ENCODE assay signal across 32 cellular contexts in the genomic region with DNA sequence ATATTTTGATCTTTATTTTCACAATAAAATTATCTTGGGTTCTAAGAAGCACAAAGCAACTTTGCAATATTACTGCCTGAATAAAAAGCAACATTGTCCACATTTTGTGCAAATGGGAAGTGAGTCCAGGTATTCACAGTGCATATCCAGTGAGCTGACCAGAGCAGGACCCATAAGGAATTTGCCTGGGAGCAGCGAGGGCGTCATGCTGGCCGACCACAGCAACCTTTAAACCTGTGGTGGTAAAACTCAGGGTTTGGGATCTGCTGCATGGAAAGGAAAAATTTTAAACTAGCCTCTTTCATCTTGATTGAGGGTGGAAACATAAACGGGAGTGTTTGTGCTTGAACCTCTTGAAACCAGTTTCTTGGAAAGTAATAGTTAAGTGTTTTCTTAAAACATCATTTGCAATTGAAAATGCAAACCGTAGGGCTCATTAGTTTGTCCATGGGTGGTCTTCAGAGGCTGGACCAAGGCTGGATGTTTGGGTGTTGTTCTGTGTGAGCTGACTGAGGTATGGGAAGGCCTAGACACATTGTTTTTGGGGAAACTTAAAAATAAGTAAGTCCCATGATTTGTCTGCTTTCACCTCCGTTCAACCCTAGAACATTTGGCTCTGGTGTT.
"Had no signal": no experiment of that assay in that cellular context is flagged by ENCODE, and none has a peak within 500 bp of the region (broad histone marks: within the 10 kb centered on the region; RNA-seq: fewer than 3 reads in every experiment).

No MANE protein-coding gene starts in this region.

- ATAC-seq: activated CD4-positive, CD25-positive, alpha-beta regulatory T cell treated with anti-CD3 and anti-CD28 coated beads, Interleukin-2, amount 50 U/mL, for 24 hours; body of pancreas; gastroesophageal sphincter; left cardiac atrium; left ventricle myocardium superior; psoas muscle had no signal

- H3K36me3 ChIP-seq: adrenal gland, gastroesophageal sphincter, pancreas, upper lobe of left lung, vagina had no signal

- H3K4me3 Mint-ChIP-seq: activated naive CD8-positive, alpha-beta T cell treated with anti-CD3 and anti-CD28 coated beads for 36 hours; naive thymus-derived CD4-positive, alpha-beta T cell; stimulated activated memory B cell treated with anti-CD40 and anti-IgM and Interleukin-4, amounts not matched to agents 10 μg/mL and 1 μg/mL and 100 μg/mL, for 72 hours; stimulated activated naive CD8-positive, alpha-beta T cell treated with anti-CD3 and anti-CD28 coated beads, Interleukin-15, amount 100 ng/mL, for 72 hours had no signal

- H3K9me3 ChIP-seq: adrenal gland, body of pancreas, gastroesophageal sphincter, pancreas, psoas muscle, upper lobe of left lung, vagina had no signal

- H3K4me1 ChIP-seq: adrenal gland, body of pancreas, gastroesophageal sphincter, pancreas, psoas muscle, upper lobe of left lung had no signal

- H3K27ac Mint-ChIP-seq: activated naive CD8-positive, alpha-beta T cell treated with anti-CD3 and anti-CD28 coated beads for 36 hours; stimulated activated memory B cell treated with anti-CD40 and anti-IgM and Interleukin-4, amounts not matched to agents 10 μg/mL and 1 μg/mL and 100 μg/mL, for 72 hours; stimulated activated naive CD8-positive, alpha-beta T cell treated with anti-CD3 and anti-CD28 coated beads, Interleukin-15, amount 100 ng/mL, for 72 hours had no signal

- H3K4me2 ChIP-seq: smooth muscle cell had no signal

- DNase-seq: activated CD4-positive, alpha-beta T cell treated with anti-CD3 and anti-CD28 coated beads for 48 hours; activated CD4-positive, alpha-beta T cell treated with anti-CD3 and anti-CD28 coated beads, Interleukin-2, amount 50 U/mL, for 48 hours; activated CD8-positive, alpha-beta memory T cell treated with anti-CD3 and anti-CD28 coated beads for 24 hours; activated effector memory CD4-positive, alpha-beta T cell treated with Interleukin-2 at 50 U/mL for 16 hours; activated naive CD4-positive, alpha-beta T cell treated with Interleukin-2 at 50 U/mL for 16 hours; activated naive CD8-positive, alpha-beta T cell treated with anti-CD3 and anti-CD28 coated beads for 36 hours; adrenal gland; aorta; body of pancreas; dorsolateral prefrontal cortex; effector memory CD4-positive, alpha-beta T cell; erythroblast; left cardiac atrium; left ventricle myocardium superior; midbrain; nucleus accumbens; pancreas; psoas muscle; stimulated activated CD4-positive, alpha-beta T cell treated with anti-CD3 and anti-CD28 coated beads, Interleukin-1b, Interleukin-23, amount 100 ng/mL, for 48 hours; stimulated activated CD4-positive, alpha-beta T cell treated with anti-CD3 and anti-CD28 coated beads, Interleukin-4, amount 100 ng/mL, for 4 hours; stimulated activated CD8-positive, alpha-beta memory T cell treated with anti-CD3 and anti-CD28 coated beads, Interleukin-4, amount 100 ng/mL, for 48 hours; stimulated activated naive CD8-positive, alpha-beta T cell treated with anti-CD3 and anti-CD28 coated beads, Interleukin-15, amount 100 ng/mL, for 72 hours; substantia nigra; upper lobe of left lung had no signal

- H3K27me3 ChIP-seq: adrenal gland, body of pancreas, dorsolateral prefrontal cortex, gastroesophageal sphincter, pancreas, upper lobe of left lung, vagina had no signal

- H3K4me3 ChIP-seq: adrenal gland, body of pancreas, coronary artery, dorsolateral prefrontal cortex, gastroesophageal sphincter, pancreas, psoas muscle, smooth muscle cell, upper lobe of left lung, vagina had no signal

- H3K27me3 Mint-ChIP-seq: activated naive CD8-positive, alpha-beta T cell treated with anti-CD3 and anti-CD28 coated beads for 36 hours; stimulated activated memory B cell treated with anti-CD40 and anti-IgM and Interleukin-4, amounts not matched to agents 10 μg/mL and 1 μg/mL and 100 μg/mL, for 72 hours had no signal

- H3K9me3 Mint-ChIP-seq: activated naive CD8-positive, alpha-beta T cell treated with anti-CD3 and anti-CD28 coated beads for 36 hours; naive thymus-derived CD4-positive, alpha-beta T cell; stimulated activated memory B cell treated with anti-CD40 and anti-IgM and Interleukin-4, amounts not matched to agents 10 μg/mL and 1 μg/mL and 100 μg/mL, for 72 hours; stimulated activated naive CD8-positive, alpha-beta T cell treated with anti-CD3 and anti-CD28 coated beads, Interleukin-15, amount 100 ng/mL, for 72 hours had no signal

- H3K27ac ChIP-seq: adrenal gland, body of pancreas, coronary artery, dorsolateral prefrontal cortex, gastroesophageal sphincter, pancreas, psoas muscle, upper lobe of left lung, vagina, VCaP had no signal

- H3K36me3 Mint-ChIP-seq: activated naive CD8-positive, alpha-beta T cell treated with anti-CD3 and anti-CD28 coated beads for 36 hours; naive thymus-derived CD4-positive, alpha-beta T cell; stimulated activated memory B cell treated with anti-CD40 and anti-IgM and Interleukin-4, amounts not matched to agents 10 μg/mL and 1 μg/mL and 100 μg/mL, for 72 hours had no signal

- H3K4me1 Mint-ChIP-seq: activated naive CD8-positive, alpha-beta T cell treated with anti-CD3 and anti-CD28 coated beads for 36 hours had no signal
